Comparison of ENCODE assay signal across 10 cellular contexts in genomic region chr4:152398060-152398459, GRCh38.
A peak's percentile ranks its signal among the peaks of the same experiment; 100 is the strongest.
DNase-seq lines count a peak whose midpoint lies in the region; ATAC-seq, FAIRE-seq and TF ChIP-seq lines count a peak whose summit lies in the region.
"Had no signal": no experiment of that assay in that cellular context is flagged by ENCODE, and none has a peak within 500 bp of the region (broad histone marks: within the 10 kb centered on the region; RNA-seq: fewer than 3 reads in every experiment).

No MANE protein-coding gene starts in this region.

- no peak overlapping the region for H3K4me2 ChIP-seq in astrocyte (ENCODE audit: low read length)

- ATAC-seq in lower lobe of right lung: no peak

- H3K9me3 ChIP-seq in astrocyte (ENCODE audit: insufficient read depth, low read depth, low read length) (no peaks in the 10 kb centered on the region), lower lobe of right lung (no peaks in the 10 kb centered on the region)

- H3K27ac ChIP-seq in astrocyte (ENCODE audit: low read depth, low read length): no peak overlapping the region
- no peak overlapping the region for H3K27ac ChIP-seq in lower lobe of right lung

- no peak overlapping the region for H3K27ac Mint-ChIP-seq in astrocyte (ENCODE audit: unreplicated experiment)
- H3K27ac Mint-ChIP-seq: activated CD4-positive, alpha-beta memory T cell treated with anti-CD3 and anti-CD28 coated beads for 36 hours had no signal

- TF ChIP-seq CTCF in D721Med (IDR thresholded peaks at IDR 0.05; ENCODE audit: insufficient read depth, missing control alignments): peak; percentile 36
- peak; percentile 23 for TF ChIP-seq CTCF in astrocyte (IDR thresholded peaks at IDR 0.05; ENCODE audit: insufficient read depth, low read depth, low read length)
- peak; percentile 34 for TF ChIP-seq CTCF in lower lobe of right lung (IDR thresholded peaks at IDR 0.05)
- no peak for TF ChIP-seq CTCF in lower leg skin (IDR thresholded peaks at IDR 0.05)

- H3K4me3 ChIP-seq in astrocyte (ENCODE audit: insufficient read depth, low read depth, low read length) (no peak overlapping the region), lower lobe of right lung (no peak overlapping the region), lower leg skin (ENCODE audit: low read depth, poor library complexity, severe bottlenecking) (no peak overlapping the region)

- no peaks in the 10 kb centered on the region for H3K36me3 ChIP-seq in astrocyte (ENCODE audit: insufficient read depth, low read length)
- no peaks in the 10 kb centered on the region for H3K36me3 ChIP-seq in lower lobe of right lung

- H3K27me3 ChIP-seq in astrocyte (ENCODE audit: insufficient read depth, low read length) (no peaks in the 10 kb centered on the region), lower lobe of right lung (ENCODE audit: low read depth) (no peaks in the 10 kb centered on the region)

- H3K4me3 Mint-ChIP-seq in astrocyte (ENCODE audit: unreplicated experiment): no peak overlapping the region
- H3K4me3 Mint-ChIP-seq: activated CD4-positive, alpha-beta memory T cell treated with anti-CD3 and anti-CD28 coated beads for 36 hours had no signal

- TF ChIP-seq POLR2A in lower leg skin (IDR thresholded peaks at IDR 0.05): no peak

- 66 to 71% methylated on average over 1 of the region's 1 CpG for WGBS in lower leg skin, 2 donors

- intact Hi-C loops in lower lobe of right lung (cut with DNase I) (no loop called here), lower leg skin (cut with DNase I; ENCODE audit: low total_unique reads) (no loop called here)

- H3K4me1 ChIP-seq in astrocyte (ENCODE audit: insufficient read depth, low read length): no peaks in the 10 kb centered on the region
- peaks cover 7% of the 10 kb centered on the region for H3K4me1 ChIP-seq in lower lobe of right lung

- FAIRE-seq in D721Med (lab: Jason Lieb, UNC) (no peak), astrocyte (lab: Jason Lieb, UNC) (no peak)

- no peaks in the 10 kb centered on the region for H3K9me3 Mint-ChIP-seq in astrocyte (ENCODE audit: unreplicated experiment)
- H3K9me3 Mint-ChIP-seq: activated CD4-positive, alpha-beta memory T cell treated with anti-CD3 and anti-CD28 coated beads for 36 hours had no signal

- no peaks in the 10 kb centered on the region for H3K27me3 Mint-ChIP-seq in astrocyte (ENCODE audit: low read depth, unreplicated experiment)
- H3K27me3 Mint-ChIP-seq: activated CD4-positive, alpha-beta memory T cell treated with anti-CD3 and anti-CD28 coated beads for 36 hours had no signal

- DNase-seq in D721Med (ENCODE audit: insufficient read length, low spot score) (no peak), LHCN-M2 (ENCODE audit: low read depth) (peak; percentile 14), astrocyte (ENCODE audit: low read depth) (no peak), lower lobe of right lung (no peak), lower leg skin (ENCODE audit: low spot score in 2 of 2) (no peak)
- DNase-seq in activated effector memory CD4-positive, alpha-beta T cell treated with anti-CD3 and anti-CD28 coated beads, Interleukin-2, amount 50 U/mL, for 16 hours: no peak
- DNase-seq in stimulated activated CD4-positive, alpha-beta T cell treated with anti-CD3 and anti-CD28 coated beads, Interleukin-1b, Interleukin-23, amount 100 ng/mL, for 48 hours: no peak
- DNase-seq: activated CD4-positive, alpha-beta memory T cell treated with anti-CD3 and anti-CD28 coated beads for 36 hours; NCI-H524 treated with DMSO at 0.1 percent for 48 hours; occipital lobe had no signal

- peaks cover 2% of the 10 kb centered on the region for H3K79me2 ChIP-seq in astrocyte (ENCODE audit: insufficient read depth, low read length)

- no peaks in the 10 kb centered on the region for H3K4me1 Mint-ChIP-seq in astrocyte (ENCODE audit: low read depth, unreplicated experiment)

- no peak overlapping the region for H3K9ac ChIP-seq in astrocyte (ENCODE audit: low read length)

- peaks cover 16% of the 10 kb centered on the region for H4K20me1 ChIP-seq in astrocyte (ENCODE audit: insufficient read depth, low read length)

- no peaks in the 10 kb centered on the region for H3K36me3 Mint-ChIP-seq in astrocyte (ENCODE audit: low read depth, unreplicated experiment)

- H2AFZ ChIP-seq in astrocyte (ENCODE audit: low read depth, low read length): no peak overlapping the region

Comparison
In these comparisons a context has a peak if more than half of its experiments do, and no peak if none do; other contexts are left out.
1. CTCF ChIP-seq: peak in D721Med (single experiment), astrocyte (single experiment) and lower lobe of right lung (single experiment); none in lower leg skin (0 of 3).